In genomic region chr6:116557863-116558262, GRCh38 we compare ENCODE assay signal across 9 cellular contexts. TPM values are rescaled to one million over a fixed set of nuclear protein-coding genes. Genes with fewer than 3 reads are reported as not detected.
DNase-seq lines count a peak whose midpoint lies in the region; ATAC-seq, FAIRE-seq and TF ChIP-seq lines count a peak whose summit lies in the region.
"Had no signal": no experiment of that assay in that cellular context is flagged by ENCODE, and none has a peak within 500 bp of the region (broad histone marks: within the 10 kb centered on the region; RNA-seq: fewer than 3 reads in every experiment).

No MANE protein-coding gene starts in this region.

- peaks cover 4% of the 10 kb centered on the region for H3K4me1 ChIP-seq in A673 (ENCODE audit: insufficient read depth, low read length, poor library complexity, severe bottlenecking)
- H3K4me1 ChIP-seq in adrenal gland (replicated peaks in 1 of 2), result peaks cover 0 to 15% of the 10 kb centered on the region in 2 donors

- FAIRE-seq in islet of Langerhans (lab: Jason Lieb, UNC), result peak; percentile 71

- H3K36me3 ChIP-seq in A673 (ENCODE audit: insufficient read depth, low read length, poor library complexity, severe bottlenecking) (no peaks in the 10 kb centered on the region), adrenal gland (replicated peaks in 1 of 2) (no peaks in the 10 kb centered on the region)

- WGBS in adrenal gland, 4 donors, result 14 to 30% (median 25%) methylated on average over 5 of the region's 5 CpGs

- CTCF ChIA-PET in A673 (lab: Charles Lee), result interaction anchor here (1.0 to 1.3 kb wide), 4 partner anchors 16 to 289 kb away, joined by 4 to 6 read pairs (median 4); partner anchors contain the start of gene CALHM5

- H3K27me3 ChIP-seq in A673 (replicated peaks; ENCODE audit: insufficient read depth, low read depth, low read length, poor library complexity), result no peaks in the 10 kb centered on the region
- H3K27me3 ChIP-seq in adrenal gland, result no peaks in the 10 kb centered on the region

- H3K9me3 ChIP-seq in A673 (ENCODE audit: low read depth, low read length, poor library complexity, severe bottlenecking), result no peaks in the 10 kb centered on the region
- no peaks in the 10 kb centered on the region for H3K9me3 ChIP-seq in adrenal gland (replicated peaks in 1 of 3)

- POLR2A ChIA-PET in A673 (lab: Charles Lee; ENCODE audit: low non-redundant PET), result no interaction called here

- TF ChIP-seq CTCF in A673 (conservative IDR thresholded peaks at IDR 0.05; ENCODE audit: low read depth, low read length) (no peak), adrenal gland (IDR thresholded peaks at IDR 0.05) (no peak)

- TF ChIP-seq POLR2A in adrenal gland (IDR thresholded peaks at IDR 0.05), result no peak

- H3K27ac ChIP-seq in A673 (ENCODE audit: low read depth, low read length, poor library complexity, severe bottlenecking) (no peak overlapping the region), adrenal gland (peak overlapping the region in 1 of 5 donors; percentile 2)

- no TSS peak for BruUV-seq in A673 (replicated peaks; lab: Mats Ljungman, UMichigan)

- intact Hi-C loops in A673 (cut with micrococcal nuclease; ENCODE audit: unreplicated experiment) (no loop called here), adrenal gland (cut with DNase I) (no loop called here)

- peak; percentile 90 for DNase-seq in A673 (ENCODE audit: low spot score)
- peak; percentile 85 for DNase-seq in HPDE6-E6E7 (ENCODE audit: extremely low spot score)
- DNase-seq in adrenal gland, result peak; percentile 43 to 90 (median 78)
- no peak for DNase-seq in islet precursor cell
- no peak for DNase-seq in NCI-H2107 (lab: John Stamatoyannopoulos, UW)
- no peak for DNase-seq in RKO (ENCODE audit: low spot score)
- DNase-seq: CD8-positive, alpha-beta memory T cell had no signal

- H3K4me3 ChIP-seq in A673 (ENCODE audit: low read depth, low read length, poor library complexity, severe bottlenecking) (no peak overlapping the region), adrenal gland (no peak overlapping the region)

- no peak for ATAC-seq in GM19035 (IDR thresholded peaks at IDR 0.05; ENCODE audit: unreplicated experiment)

RNA-seq across cellular contexts. Expression of gene CALHM4, which starts 4.3 kb away (rescaled TPM):
- total RNA-seq in A673 (2021) (not detected in 2 replicates), adrenal gland (not detected)
- not detected for polyA plus RNA-seq in adrenal gland
- total RNA-seq: CD8-positive, alpha-beta memory T cell had no signal
- polyA plus RNA-seq: CD8-positive, alpha-beta memory T cell had no signal

RNA-seq across cellular contexts. Expression of gene TRAPPC3L, which starts 12.4 kb away (rescaled TPM):
- total RNA-seq in A673 (2021) (not detected in 2 replicates), adrenal gland (under 1 TPM in 5 of 8 donors, not detected in 3; 0.16 to 0.57 (median 0.29) TPM)
- under 1 TPM in 2 of 3 donors, not detected in 1; 0.10 to 0.31 TPM for polyA plus RNA-seq in adrenal gland
- total RNA-seq: CD8-positive, alpha-beta memory T cell had no signal
- polyA plus RNA-seq: CD8-positive, alpha-beta memory T cell had no signal

RNA-seq across cellular contexts. Expression of gene RWDD1, which starts 13.4 kb away (rescaled TPM):
- total RNA-seq in A673 (2021) (47.2 and 52.3 TPM in 2 replicates), adrenal gland (10 to 100 TPM; 25.9 to 59.8 (median 47.3) TPM)
- 100 to 1,000 TPM in 1 of 3 donors, 10 to 100 TPM in 2; 49.6 to 136 (median 67.7) TPM for polyA plus RNA-seq in adrenal gland

RNA-seq across cellular contexts. Expression of gene CALHM5, which starts 46.4 kb away (rescaled TPM):
- 0.26 TPM in 2 replicates for total RNA-seq in A673 (2021)
- 1 to 10 TPM in 4 of 8 donors, under 1 TPM in 4; 0.65 to 2.2 (median 1.1) TPM for total RNA-seq in adrenal gland
- polyA plus RNA-seq in adrenal gland, result 1 to 10 TPM in 1 of 3 donors, under 1 TPM in 2; 0.32 to 1.0 (median 0.44) TPM
- total RNA-seq: CD8-positive, alpha-beta memory T cell had no signal
- polyA plus RNA-seq: CD8-positive, alpha-beta memory T cell had no signal

RNA-seq across cellular contexts. Expression of gene RSPH4A, which starts 58.4 kb away (rescaled TPM):
- total RNA-seq in A673 (2021) (0.24 and 0.26 TPM in 2 replicates), adrenal gland (1 to 10 TPM in 1 of 8 donors, under 1 TPM in 5, not detected in 2; 0.14 to 1.5 (median 0.39) TPM)
- polyA plus RNA-seq in adrenal gland, result under 1 TPM; 0.64 to 0.84 (median 0.74) TPM
- polyA plus RNA-seq: CD8-positive, alpha-beta memory T cell had no signal

Comparison
In these comparisons a context has a peak if more than half of its experiments do, and no peak if none do; other contexts are left out.
1. DNase-seq: peak in A673 (single experiment), HPDE6-E6E7 (single experiment) and adrenal gland (7 of 7); none in islet precursor cell (single experiment), NCI-H2107 (single experiment) and RKO (single experiment).